8 cellular contexts compared by ENCODE assay signal in genomic region chr15:89575146-89575655, GRCh38. TPM values are rescaled to one million over a fixed set of nuclear protein-coding genes. Genes with fewer than 3 reads are reported as not detected.
A peak's percentile ranks its signal among the peaks of the same experiment; 100 is the strongest.
DNase-seq lines count a peak whose midpoint lies in the region; ATAC-seq lines count a peak whose summit lies in the region.

Gene TICRR, plus strand, starts transcription at chr15:89575469. Its CDS starts 118 bp downstream, at chr15:89575587.

- peak within 1 kb of the TSS; percentile 94 for H3K4me3 ChIP-seq in effector memory CD4-positive, alpha-beta T cell (ENCODE audit: insufficient read depth, low read depth, low read length, poor library complexity, severe bottlenecking)

- H3K9me3 Mint-ChIP-seq in memory B cell, result no peaks in the 10 kb centered on the region

- no peaks in the 10 kb centered on the region for H3K36me3 ChIP-seq in effector memory CD4-positive, alpha-beta T cell (ENCODE audit: control insufficient read depth, insufficient read depth, low read length)

- H3K27ac ChIP-seq in effector memory CD4-positive, alpha-beta T cell (ENCODE audit: insufficient read depth, low read length, poor library complexity, severe bottlenecking), result peak within 1 kb of the TSS; percentile 31

- ATAC-seq in GM21360 (IDR thresholded peaks at IDR 0.05; ENCODE audit: unreplicated experiment), result peak; percentile 93
- ATAC-seq in memory B cell (ENCODE audit: low read depth), result peak; percentile 96

- peaks cover 7% of the 10 kb centered on the region for H3K4me1 Mint-ChIP-seq in memory B cell

- H3K9me3 ChIP-seq in effector memory CD4-positive, alpha-beta T cell (ENCODE audit: control insufficient read depth, low read length), result no peaks in the 10 kb centered on the region

- DNase-seq in COLO829 (ENCODE audit: low spot score) (peak; percentile 98), HT-29 (ENCODE audit: low spot score) (peak; percentile 100), memory B cell (ENCODE audit: low spot score in 2 of 2) (peak; percentile 74 to 95)
- DNase-seq in NK-92 treated with Interleukin-12 subunit alpha and Interleukin-12 subunit beta, amount 100 ng/mL, for 24 hours (lab: John Stamatoyannopoulos, UW), result peak; percentile 96
- DNase-seq in activated CD8-positive, alpha-beta memory T cell treated with anti-CD3 and anti-CD28 coated beads for 1 hour (ENCODE audit: extremely low read depth in 1 of 2, low read depth in 1 of 2), result peak; percentile 78 to 85
- peak; percentile 88 to 94 (median 92) for DNase-seq in effector memory CD4-positive, alpha-beta T cell
- peak; percentile 89 for DNase-seq in stimulated activated CD8-positive, alpha-beta memory T cell treated with anti-CD3 and anti-CD28 coated beads, Interleukin-12 subunit alpha, Interleukin-12 subunit beta, amount 100 ng/mL, for 1 hour (ENCODE audit: low read depth)

- H3K27ac Mint-ChIP-seq in memory B cell, result peak within 1 kb of the TSS; percentile 9

- no peaks in the 10 kb centered on the region for H3K36me3 Mint-ChIP-seq in memory B cell

- no peaks in the 10 kb centered on the region for H3K27me3 ChIP-seq in effector memory CD4-positive, alpha-beta T cell (replicated peaks; ENCODE audit: control insufficient read depth, insufficient read depth, low read length, poor library complexity, severe bottlenecking)

- peaks cover 11% of the 10 kb centered on the region for H3K27me3 Mint-ChIP-seq in memory B cell

- peaks cover 5% of the 10 kb centered on the region for H3K4me1 ChIP-seq in effector memory CD4-positive, alpha-beta T cell (ENCODE audit: control insufficient read depth, insufficient read depth, low read length, poor library complexity, severe bottlenecking)

- H3K4me3 Mint-ChIP-seq in memory B cell, result peak within 1 kb of the TSS; percentile 72

RNA-seq across cellular contexts. Expression of gene TICRR, which starts in this region (rescaled TPM):
- total RNA-seq in HT-29 (2014; rRNA removed; shearing (Covaris generic)), result 14.9 and 15.2 TPM in 2 replicates

Comparison
In these comparisons a context has a peak if more than half of its experiments do, and no peak if none do; other contexts are left out.
1. Peak in every context shown above with its lines: DNase-seq, ATAC-seq, H3K4me3 ChIP-seq and H3K27ac ChIP-seq.